9 cellular contexts compared by ENCODE assay signal in genomic region chr10:80503584-80504157, GRCh38. TPM values are rescaled to one million over a fixed set of nuclear protein-coding genes. Genes with fewer than 3 reads are reported as not detected.
DNase-seq lines count a peak whose midpoint lies in the region; TF ChIP-seq lines count a peak whose summit lies in the region.
"Had no signal": no experiment of that assay in that cellular context is flagged by ENCODE, and none has a peak within 500 bp of the region (broad histone marks: within the 10 kb centered on the region; RNA-seq: fewer than 3 reads in every experiment).

No MANE protein-coding gene starts in this region.

- no peaks in the 10 kb centered on the region for H3K23me2 ChIP-seq in H9 (ENCODE audit: insufficient read length, low read depth, low read length, poor library complexity, severe bottlenecking)

- H3K14ac ChIP-seq in H9 (ENCODE audit: insufficient read depth, low read length): no peak overlapping the region

- H3K18ac ChIP-seq in H9 (ENCODE audit: insufficient read length, low read depth, low read length): no peak overlapping the region

- H3K4ac ChIP-seq in H9 (ENCODE audit: low read depth, low read length): no peak overlapping the region

- no peak for DNase-seq in H9
- no peak for DNase-seq in activated CD4-positive, alpha-beta memory T cell treated with anti-CD3 and anti-CD28 coated beads for 36 hours
- no peak for DNase-seq in hepatocyte (ENCODE audit: low spot score)
- no peak for DNase-seq in smooth muscle cell (lab: John Stamatoyannopoulos, UW; ENCODE audit: unreplicated experiment)
- DNase-seq in NCI-H187 (lab: John Stamatoyannopoulos, UW): no peak
- no peak for DNase-seq in NCI-H187 treated with DMSO at 0.1 percent for 48 hours (lab: John Stamatoyannopoulos, UW)
- DNase-seq in anterior cingulate cortex (lab: John Stamatoyannopoulos, UW): no peak
- DNase-seq: stimulated activated CD4-positive, alpha-beta T cell treated with anti-CD3 and anti-CD28 coated beads, Interleukin-1b, Interleukin-23, amount 100 ng/mL, for 48 hours had no signal

- no peak overlapping the region for H4K91ac ChIP-seq in H9 (ENCODE audit: insufficient read length, low read depth, low read length)

- H3K36me3 ChIP-seq in hepatocyte (replicated peaks; ENCODE audit: insufficient read depth, low read depth) (no peaks in the 10 kb centered on the region), smooth muscle cell (ENCODE audit: low read depth) (no peaks in the 10 kb centered on the region)

- TF ChIP-seq CTCF in H9 (conservative IDR thresholded peaks at IDR 0.05) (no peak), hepatocyte (IDR thresholded peaks at IDR 0.05; ENCODE audit: poor library complexity) (no peak), smooth muscle cell (IDR thresholded peaks at IDR 0.05; ENCODE audit: borderline replicate concordance, insufficient read depth, poor library complexity, severe bottlenecking) (no peak)

- no peak overlapping the region for H2BK120ac ChIP-seq in H9 (ENCODE audit: low read depth, low read length, poor library complexity, severe bottlenecking)

- no peak overlapping the region for H3K4me2 ChIP-seq in H9 (ENCODE audit: insufficient read depth, insufficient read length, low read length)
- H3K4me2 ChIP-seq in hepatocyte: peak overlapping the region; percentile 35
- H3K4me2 ChIP-seq in smooth muscle cell: no peak overlapping the region

- peaks cover 43 to 58% of the 10 kb centered on the region in 2 experiments for H3K4me1 Mint-ChIP-seq in H9
- H3K4me1 Mint-ChIP-seq in activated CD4-positive, alpha-beta memory T cell treated with anti-CD3 and anti-CD28 coated beads for 36 hours (ENCODE audit: low read depth): peaks cover 69% of the 10 kb centered on the region

- no peak overlapping the region for H3T11ph ChIP-seq in H9 (ENCODE audit: low read length)

- no peak overlapping the region for H2BK12ac ChIP-seq in H9 (ENCODE audit: insufficient read length, low read depth, low read length)

- H3K27me3 ChIP-seq in H9 (ENCODE audit: insufficient read depth, low read length): no peaks in the 10 kb centered on the region
- no peaks in the 10 kb centered on the region for H3K27me3 ChIP-seq in hepatocyte
- no peaks in the 10 kb centered on the region for H3K27me3 ChIP-seq in smooth muscle cell (ENCODE audit: low read depth)

- no peaks in the 10 kb centered on the region for H3K79me2 ChIP-seq in H9 (ENCODE audit: insufficient read depth, low read length)
- H3K79me2 ChIP-seq in hepatocyte: peaks cover 73% of the 10 kb centered on the region
- peaks cover 38% of the 10 kb centered on the region for H3K79me2 ChIP-seq in smooth muscle cell (ENCODE audit: low read depth)

- CTCF ChIA-PET in activated CD4-positive, alpha-beta memory T cell treated with anti-CD3 and anti-CD28 coated beads for 36 hours (lab: Charles Lee): interaction anchor here (0.8 to 21.6 kb wide), 5 partner anchors 10 to 126 kb away, joined by 3 to 1168 read pairs (median 14); partner anchors contain the start of gene TSPAN14

- no peak overlapping the region for H4K5ac ChIP-seq in H9 (ENCODE audit: insufficient read length, low read depth, low read length)

- no peak overlapping the region for H3K23ac ChIP-seq in H9 (ENCODE audit: insufficient read length, low read depth, low read length)

- peak overlapping the region in 1 of 2 experiments; percentile 2; a peak in 1 of 5 replicates for H3K4me3 Mint-ChIP-seq in H9
- no peak overlapping the region for H3K4me3 Mint-ChIP-seq in activated CD4-positive, alpha-beta memory T cell treated with anti-CD3 and anti-CD28 coated beads for 36 hours

- H3K9me3 Mint-ChIP-seq in H9: no peaks in the 10 kb centered on the region
- no peaks in the 10 kb centered on the region for H3K9me3 Mint-ChIP-seq in activated CD4-positive, alpha-beta memory T cell treated with anti-CD3 and anti-CD28 coated beads for 36 hours

- H2AK5ac ChIP-seq in H9 (ENCODE audit: insufficient read length, low read length): no peak overlapping the region

- H3K9ac ChIP-seq in H9 (ENCODE audit: extremely low read depth, insufficient read length, low read length) (no peak overlapping the region), smooth muscle cell (ENCODE audit: low read depth) (no peak overlapping the region)

- intact Hi-C loops in activated CD4-positive, alpha-beta memory T cell treated with anti-CD3 and anti-CD28 coated beads for 36 hours (cut with micrococcal nuclease): no loop called here

- no peaks in the 10 kb centered on the region for H3K79me1 ChIP-seq in H9 (ENCODE audit: insufficient read depth, low read depth, low read length, poor library complexity, severe bottlenecking)

- H3K27ac ChIP-seq in H9 (ENCODE audit: insufficient read length, low read depth, low read length): no peak overlapping the region
- H3K27ac ChIP-seq in hepatocyte: peak overlapping the region; percentile 96
- H3K27ac ChIP-seq in smooth muscle cell (ENCODE audit: low read depth): peak overlapping the region; percentile 99

- no peak overlapping the region for H4K8ac ChIP-seq in H9 (replicated peaks; ENCODE audit: insufficient read length, low read depth, low read length)

- no peaks in the 10 kb centered on the region for H3K9me3 ChIP-seq in H9 (ENCODE audit: control insufficient read depth, low read depth, low read length)
- no peaks in the 10 kb centered on the region for H3K9me3 ChIP-seq in hepatocyte (ENCODE audit: low read depth)
- no peaks in the 10 kb centered on the region for H3K9me3 ChIP-seq in smooth muscle cell (replicated peaks; ENCODE audit: low read depth)

- no peaks in the 10 kb centered on the region for H3K27me3 Mint-ChIP-seq in H9 (ENCODE audit: low read depth)
- H3K27me3 Mint-ChIP-seq in activated CD4-positive, alpha-beta memory T cell treated with anti-CD3 and anti-CD28 coated beads for 36 hours: no peaks in the 10 kb centered on the region

- H2AFZ ChIP-seq in H9 (ENCODE audit: low read length) (no peak overlapping the region), hepatocyte (no peak overlapping the region), smooth muscle cell (ENCODE audit: low read depth) (no peak overlapping the region)

- H2BK15ac ChIP-seq in H9 (ENCODE audit: low read depth, low read length): no peak overlapping the region

- H3K4me1 ChIP-seq in H9 (ENCODE audit: insufficient read depth, low read length): peaks cover 4% of the 10 kb centered on the region; the same call in 1 of the 2 replicates
- peaks cover 82% of the 10 kb centered on the region for H3K4me1 ChIP-seq in hepatocyte (ENCODE audit: insufficient read depth)
- H3K4me1 ChIP-seq in smooth muscle cell (ENCODE audit: low read depth): peaks cover 64% of the 10 kb centered on the region

- no CpG with 5 or more reads among the region's 7 CpGs for WGBS in H9 (ENCODE audit: extremely low coverage, insufficient read length, low lambda C conversion rate)
- WGBS in hepatocyte (ENCODE audit: low lambda C conversion rate, missing lambda C conversion rate): 66% methylated on average over 7 of the region's 7 CpGs
- 66% methylated on average over 7 of the region's 7 CpGs for WGBS in smooth muscle cell (ENCODE audit: low lambda C conversion rate)

- H3K56ac ChIP-seq in H9 (ENCODE audit: insufficient read length, low read depth, low read length): no peak overlapping the region

- H3K36me3 Mint-ChIP-seq in H9 (ENCODE audit: insufficient read depth in 1 of 3, low read depth in 3 of 3): peaks cover 4 to 11% (median 7%) of the 10 kb centered on the region in 3 experiments; a peak in 5 of 7 replicates
- peaks cover 14% of the 10 kb centered on the region for H3K36me3 Mint-ChIP-seq in activated CD4-positive, alpha-beta memory T cell treated with anti-CD3 and anti-CD28 coated beads for 36 hours

- H3F3A ChIP-seq in smooth muscle cell (ENCODE audit: low read depth): peaks cover 38% of the 10 kb centered on the region

- peak overlapping the region; percentile 73 to 79 (median 75); a peak in 3 of 7 replicates for H3K27ac Mint-ChIP-seq in H9
- peak overlapping the region; percentile 93 for H3K27ac Mint-ChIP-seq in activated CD4-positive, alpha-beta memory T cell treated with anti-CD3 and anti-CD28 coated beads for 36 hours

- H4K20me1 ChIP-seq in H9 (ENCODE audit: control insufficient read depth, insufficient read depth, insufficient read length) (no peaks in the 10 kb centered on the region), hepatocyte (ENCODE audit: insufficient read depth, poor library complexity, severe bottlenecking) (peaks cover 13% of the 10 kb centered on the region), smooth muscle cell (ENCODE audit: low read depth) (peaks cover 4% of the 10 kb centered on the region)

- no peak overlapping the region for H2BK20ac ChIP-seq in H9 (ENCODE audit: low read depth, low read length, poor library complexity, severe bottlenecking)

- H3K9me2 ChIP-seq in hepatocyte (replicated peaks; ENCODE audit: insufficient read depth): no peaks in the 10 kb centered on the region

- POLR2A ChIA-PET in activated CD4-positive, alpha-beta memory T cell treated with anti-CD3 and anti-CD28 coated beads for 36 hours (lab: Charles Lee): interaction anchor here (0.7 to 1.2 kb wide), 4 partner anchors 10 to 47 kb away, joined by 3 to 5 read pairs (median 4); no protein-coding TSS in a partner anchor

- H3K4me3 ChIP-seq in hepatocyte (no peak overlapping the region), smooth muscle cell (no peak overlapping the region)
- H3K4me3 ChIP-seq: lung had no signal

- H2BK5ac ChIP-seq in H9 (ENCODE audit: insufficient read length, low read length): no peak overlapping the region

RNA-seq across cellular contexts. Expression of gene SH2D4B, which starts 34.0 kb away (rescaled TPM):
- total RNA-seq in H9 (2021): 0.07 TPM in 1 of 2 replicates, not detected in the other
- total RNA-seq in activated CD4-positive, alpha-beta memory T cell treated with anti-CD3 and anti-CD28 coated beads for 36 hours: under 1 TPM in 1 of 2 experiments, not detected in 1; 0.12 TPM
- not detected in 2 replicates for total RNA-seq in hepatocyte
- polyA plus RNA-seq in hepatocyte: not detected in 2 replicates
- 0.13 and 0.40 TPM in 2 replicates for total RNA-seq in smooth muscle cell
- polyA plus RNA-seq in smooth muscle cell: not detected in 2 replicates

RNA-seq across cellular contexts. Expression of gene TSPAN14, which starts 49.6 kb away (rescaled TPM):
- 46.6 and 46.8 TPM in 2 replicates for total RNA-seq in H9 (2021)
- 10 to 100 TPM; 48.9 to 51.8 TPM for total RNA-seq in activated CD4-positive, alpha-beta memory T cell treated with anti-CD3 and anti-CD28 coated beads for 36 hours
- total RNA-seq in hepatocyte: 55.1 and 65.9 TPM in 2 replicates
- polyA plus RNA-seq in hepatocyte: 90.4 and 104 TPM in 2 replicates
- total RNA-seq in smooth muscle cell: 39.8 and 42.7 TPM in 2 replicates
- 46.3 and 82.5 TPM in 2 replicates for polyA plus RNA-seq in smooth muscle cell
